Comparison of ENCODE assay signal across 8 cellular contexts in the genomic region with DNA sequence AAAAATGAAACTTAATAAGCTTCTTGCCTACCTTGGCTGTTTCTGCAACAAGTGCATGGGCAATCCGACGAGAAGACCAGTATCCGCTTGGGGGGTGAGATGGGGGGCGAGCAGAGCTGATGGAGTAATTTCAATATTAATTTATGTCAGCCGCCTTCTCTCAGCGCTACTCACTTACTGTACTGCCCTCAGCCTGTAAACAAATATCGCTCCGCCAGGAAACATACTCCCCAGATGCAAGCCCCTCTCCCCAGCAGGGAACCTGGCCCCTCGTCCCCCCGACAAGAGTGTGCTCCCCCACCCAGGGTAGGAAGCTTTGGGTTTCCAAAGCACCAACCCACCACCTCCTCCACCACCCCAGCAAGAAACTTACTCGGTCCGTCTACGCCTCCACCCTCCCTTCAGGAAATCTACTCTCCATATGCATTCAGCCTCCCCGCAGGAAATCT. TPM values are rescaled to one million over a fixed set of nuclear protein-coding genes. Genes with fewer than 3 reads are reported as not detected.
DNase-seq lines count a peak whose midpoint lies in the region; ATAC-seq and TF ChIP-seq lines count a peak whose summit lies in the region.

No MANE protein-coding gene starts in this region.

- peak in 1 of 7 experiments; percentile 67 for DNase-seq in CD8-positive, alpha-beta T cell
- DNase-seq in activated naive CD4-positive, alpha-beta T cell treated with anti-CD3 and anti-CD28 coated beads, Interleukin-2, amount 10 ng/mL, durations not matched to agents 7 days and 5 days: no peak
- DNase-seq in iPS-NIHi11 (ENCODE audit: low spot score): no peak
- DNase-seq in 8988T: no peak

- H3K27ac ChIP-seq in CD8-positive, alpha-beta T cell (ENCODE audit: low read depth, low read length): peak overlapping the region; percentile 72
- H3K27ac ChIP-seq in KOPT-K1 (ENCODE audit: low read depth, low read length, poor library complexity, severe bottlenecking) (peak overlapping the region; percentile 93), stomach smooth muscle (ENCODE audit: low read length) (peak overlapping the region; percentile 69)

- ATAC-seq in CD8-positive, alpha-beta T cell: peak; percentile 2
- no peak for ATAC-seq in HG02938 (IDR thresholded peaks at IDR 0.05; ENCODE audit: unreplicated experiment)

- CTCF ChIA-PET in CD8-positive, alpha-beta T cell (lab: Charles Lee): interaction anchor here (1.1 to 2.3 kb wide), 3 partner anchors 10 to 190 kb away, joined by 5 to 10 read pairs (median 7); no protein-coding TSS in a partner anchor
- CTCF ChIA-PET in activated naive CD4-positive, alpha-beta T cell treated with anti-CD3 and anti-CD28 coated beads, Interleukin-2, amount 10 ng/mL, durations not matched to agents 7 days and 5 days (lab: Charles Lee): interaction anchor here (1.6 to 1.8 kb wide), 2 partner anchors 49 to 190 kb away, joined by 4 to 6 read pairs; no protein-coding TSS in a partner anchor

- H3K9me3 ChIP-seq in CD8-positive, alpha-beta T cell (ENCODE audit: low read length): no peaks in the 10 kb centered on the region
- H3K9me3 ChIP-seq in KOPT-K1 (ENCODE audit: insufficient read depth, low read length, poor library complexity, severe bottlenecking): no peaks in the 10 kb centered on the region
- no peaks in the 10 kb centered on the region for H3K9me3 ChIP-seq in iPS-18c (ENCODE audit: control insufficient read depth, insufficient read depth, low read length)
- H3K9me3 ChIP-seq in stomach smooth muscle (ENCODE audit: control insufficient read depth in 2 of 2, low read length in 2 of 2): no peaks in the 10 kb centered on the region

- H3K36me3 ChIP-seq in CD8-positive, alpha-beta T cell (ENCODE audit: insufficient read depth, low read length): no peaks in the 10 kb centered on the region
- H3K36me3 ChIP-seq in KOPT-K1 (ENCODE audit: insufficient read depth, low read length): no peaks in the 10 kb centered on the region
- H3K36me3 ChIP-seq in stomach smooth muscle (ENCODE audit: control insufficient read depth in 2 of 2, insufficient read depth in 2 of 2, low read length in 2 of 2): no peaks in the 10 kb centered on the region

- H3K27me3 ChIP-seq in CD8-positive, alpha-beta T cell (ENCODE audit: insufficient read depth, low read length): no peaks in the 10 kb centered on the region
- no peaks in the 10 kb centered on the region for H3K27me3 ChIP-seq in stomach smooth muscle (ENCODE audit: control insufficient read depth in 1 of 2, insufficient read depth in 2 of 2, low read length in 2 of 2)

- POLR2A ChIA-PET in CD8-positive, alpha-beta T cell (lab: Charles Lee): interaction anchor here (0.6 to 8.1 kb wide), 10 partner anchors 9 to 61 kb away, joined by 3 to 115 read pairs (median 4); no protein-coding TSS in a partner anchor

- peak overlapping the region; percentile 89 for H3K27ac Mint-ChIP-seq in CD8-positive, alpha-beta T cell
- H3K27ac Mint-ChIP-seq in activated naive CD4-positive, alpha-beta T cell treated with anti-CD3 and anti-CD28 coated beads, Interleukin-2, amount 10 ng/mL, durations not matched to agents 7 days and 5 days: peak overlapping the region; percentile 87

- H3K4me3 ChIP-seq in CD8-positive, alpha-beta T cell (ENCODE audit: low read depth, low read length): peak overlapping the region; percentile 98
- H3K4me3 ChIP-seq in iPS-18c (ENCODE audit: insufficient read depth, low read depth, low read length): peak overlapping the region; percentile 79
- H3K4me3 ChIP-seq in stomach smooth muscle (ENCODE audit: low read length in 2 of 2): peak overlapping the region; percentile 86

- H3K36me3 Mint-ChIP-seq in CD8-positive, alpha-beta T cell: peaks cover 30% of the 10 kb centered on the region
- peaks cover 23% of the 10 kb centered on the region for H3K36me3 Mint-ChIP-seq in activated naive CD4-positive, alpha-beta T cell treated with anti-CD3 and anti-CD28 coated beads, Interleukin-2, amount 10 ng/mL, durations not matched to agents 7 days and 5 days

- peaks cover 50% of the 10 kb centered on the region for H3K4me1 Mint-ChIP-seq in CD8-positive, alpha-beta T cell (ENCODE audit: low read depth)
- peaks cover 47% of the 10 kb centered on the region for H3K4me1 Mint-ChIP-seq in activated naive CD4-positive, alpha-beta T cell treated with anti-CD3 and anti-CD28 coated beads, Interleukin-2, amount 10 ng/mL, durations not matched to agents 7 days and 5 days

- intact Hi-C loops in CD8-positive, alpha-beta T cell (cut with DNase I, micrococcal nuclease): loop anchor here (1.0 to 5.0 kb wide), 8 partner anchors 34 to 189 kb away; no protein-coding TSS in a partner anchor

- H3K4me3 Mint-ChIP-seq in CD8-positive, alpha-beta T cell: peak overlapping the region; percentile 100
- peak overlapping the region; percentile 93 for H3K4me3 Mint-ChIP-seq in activated naive CD4-positive, alpha-beta T cell treated with anti-CD3 and anti-CD28 coated beads, Interleukin-2, amount 10 ng/mL, durations not matched to agents 7 days and 5 days

- peak overlapping the region; percentile 54 to 60 for H3K9ac ChIP-seq in stomach smooth muscle (ENCODE audit: low read length in 2 of 2)

- no peak for TF ChIP-seq CTCF in CD8-positive, alpha-beta T cell (IDR thresholded peaks at IDR 0.05)

- no peaks in the 10 kb centered on the region for H3K27me3 Mint-ChIP-seq in CD8-positive, alpha-beta T cell (ENCODE audit: low read depth)
- H3K27me3 Mint-ChIP-seq in activated naive CD4-positive, alpha-beta T cell treated with anti-CD3 and anti-CD28 coated beads, Interleukin-2, amount 10 ng/mL, durations not matched to agents 7 days and 5 days: peaks cover 27% of the 10 kb centered on the region

- H3K9me3 Mint-ChIP-seq in CD8-positive, alpha-beta T cell: no peaks in the 10 kb centered on the region
- H3K9me3 Mint-ChIP-seq in activated naive CD4-positive, alpha-beta T cell treated with anti-CD3 and anti-CD28 coated beads, Interleukin-2, amount 10 ng/mL, durations not matched to agents 7 days and 5 days: no peaks in the 10 kb centered on the region

- peaks cover 29% of the 10 kb centered on the region for H3K4me1 ChIP-seq in CD8-positive, alpha-beta T cell (ENCODE audit: insufficient read depth, low read length)
- peaks cover 17% of the 10 kb centered on the region for H3K4me1 ChIP-seq in stomach smooth muscle (ENCODE audit: control insufficient read depth, insufficient read depth, low read length)

RNA-seq across cellular contexts. Expression of gene TRERF1, which starts 0.6 kb away (rescaled TPM):
- total RNA-seq in CD8-positive, alpha-beta T cell: 10 to 100 TPM; 20.2 to 20.4 TPM
